ENCODE assay signal across 28 cellular contexts in the genomic region with DNA sequence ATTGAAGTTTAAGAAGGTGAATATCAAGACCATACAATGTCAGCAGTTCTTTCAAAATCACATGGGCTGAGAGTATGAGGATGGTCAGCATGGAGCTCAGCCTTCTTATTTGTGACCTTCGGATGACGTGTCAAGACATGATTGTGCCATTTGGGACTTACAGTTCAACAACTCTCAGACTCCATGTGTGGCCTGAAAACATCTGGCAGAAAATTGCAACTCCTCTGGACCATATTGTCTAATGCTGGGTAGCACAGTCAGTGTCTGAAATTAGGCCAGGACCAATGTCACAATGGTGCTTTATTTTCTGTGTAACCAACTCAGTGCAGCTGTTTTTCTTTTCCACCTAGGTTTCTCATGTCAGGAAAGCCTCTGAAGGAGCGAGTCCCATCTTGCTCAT.
"Had no signal": no experiment of that assay in that cellular context is flagged by ENCODE, and none has a peak within 500 bp of the region (broad histone marks: within the 10 kb centered on the region; RNA-seq: fewer than 3 reads in every experiment).

No MANE protein-coding gene starts in this region.

- DNase-seq: stimulated activated CD4-positive, alpha-beta T cell treated with anti-CD3 and anti-CD28 coated beads, Interleukin-2, amount 100 ng/mL, for 48 hours; stimulated activated CD4-positive, alpha-beta T cell treated with anti-CD3 and anti-CD28 coated beads, Interleukin-4, amount 100 ng/mL, for 1 hour; stimulated activated CD4-positive, alpha-beta T cell treated with anti-CD3 and anti-CD28 coated beads, Interleukin-4, amount 100 ng/mL, for 24 hours; stimulated activated CD4-positive, alpha-beta T cell treated with anti-CD3 and anti-CD28 coated beads, Interleukin-4, amount 100 ng/mL, for 4 hours; stimulated activated CD8-positive, alpha-beta memory T cell treated with anti-CD3 and anti-CD28 coated beads, Interleukin-4, amount 100 ng/mL, for 48 hours; stimulated activated naive B cell treated with anti-CD40 and anti-IgM and Interleukin-4, amounts not matched to agents 10 μg/mL and 1 μg/mL and 100 μg/mL, for 72 hours; stimulated activated naive CD4-positive, alpha-beta T cell; stimulated activated naive CD4-positive, alpha-beta T cell treated with Interleukin-2 at 50 U/mL for 16 hours; stimulated activated naive CD8-positive, alpha-beta T cell treated with anti-CD3 and anti-CD28 coated beads, Interleukin-15, amount 100 ng/mL, for 72 hours; stimulated activated naive CD8-positive, alpha-beta T cell treated with anti-CD3 and anti-CD28 coated beads, Interleukin-15, Interleukin-2, amounts not matched to agents 100 U/mL and 50 U/mL, for 24 hours; stomach; substantia nigra; testis; thyroid gland; tibial artery; transverse colon; upper lobe of left lung; upper lobe of right lung; uterus had no signal

- H3K4me1 ChIP-seq: stomach, suprapubic skin, testis, thyroid gland, tibial artery, tibial nerve, transverse colon, upper lobe of left lung, upper lobe of right lung, uterus, vagina had no signal

- ATAC-seq: stimulated activated effector memory CD8-positive, alpha-beta T cell treated with anti-CD3 and anti-CD28 coated beads, Interleukin-12 subunit alpha, Interleukin-12 subunit beta, amount 100 ng/mL, for 72 hours; stimulated activated memory B cell treated with anti-CD40 and anti-IgM and Interleukin-4, amounts not matched to agents 10 μg/mL and 1 μg/mL and 100 μg/mL, for 72 hours; stimulated activated naive B cell treated with anti-CD40 and anti-IgM and Interleukin-4, amounts not matched to agents 10 μg/mL and 1 μg/mL and 100 μg/mL, for 72 hours; stimulated activated naive CD8-positive, alpha-beta T cell treated with anti-CD3 and anti-CD28 coated beads, Interleukin-15, amount 100 ng/mL, for 72 hours; stimulated activated naive CD8-positive, alpha-beta T cell treated with anti-CD3 and anti-CD28 coated beads, Interleukin-15, Interleukin-2, amounts not matched to agents 100 U/mL and 50 U/mL, for 24 hours; upper lobe of right lung had no signal

- H3K4me3 Mint-ChIP-seq: stimulated activated effector memory CD8-positive, alpha-beta T cell treated with anti-CD3 and anti-CD28 coated beads, Interleukin-12 subunit alpha, Interleukin-12 subunit beta, amount 100 ng/mL, for 72 hours; stimulated activated memory B cell treated with anti-CD40 and anti-IgM and Interleukin-4, amounts not matched to agents 10 μg/mL and 1 μg/mL and 100 μg/mL, for 72 hours; stimulated activated naive B cell treated with anti-CD40 and anti-IgM and Interleukin-4, amounts not matched to agents 10 μg/mL and 1 μg/mL and 100 μg/mL, for 72 hours; stimulated activated naive CD8-positive, alpha-beta T cell treated with anti-CD3 and anti-CD28 coated beads, Interleukin-15, amount 100 ng/mL, for 72 hours; stimulated activated naive CD8-positive, alpha-beta T cell treated with anti-CD3 and anti-CD28 coated beads, Interleukin-15, Interleukin-2, amounts not matched to agents 100 ng/mL and 50 ng/mL, for 24 hours; type B pancreatic cell had no signal

- H3K27ac Mint-ChIP-seq: stimulated activated effector memory CD8-positive, alpha-beta T cell treated with anti-CD3 and anti-CD28 coated beads, Interleukin-12 subunit alpha, Interleukin-12 subunit beta, amount 100 ng/mL, for 72 hours; stimulated activated memory B cell treated with anti-CD40 and anti-IgM and Interleukin-4, amounts not matched to agents 10 μg/mL and 1 μg/mL and 100 μg/mL, for 72 hours; stimulated activated naive B cell treated with anti-CD40 and anti-IgM and Interleukin-4, amounts not matched to agents 10 μg/mL and 1 μg/mL and 100 μg/mL, for 72 hours; stimulated activated naive CD8-positive, alpha-beta T cell treated with anti-CD3 and anti-CD28 coated beads, Interleukin-15, amount 100 ng/mL, for 72 hours; stimulated activated naive CD8-positive, alpha-beta T cell treated with anti-CD3 and anti-CD28 coated beads, Interleukin-15, Interleukin-2, amounts not matched to agents 100 ng/mL and 50 ng/mL, for 24 hours; type B pancreatic cell had no signal

- H3K27me3 ChIP-seq: stomach, suprapubic skin, testis, thyroid gland, tibial artery, tibial nerve, transverse colon, upper lobe of left lung, upper lobe of right lung, uterus, vagina had no signal

- H3K36me3 ChIP-seq: stomach, suprapubic skin, thoracic aorta, thyroid gland, tibial artery, tibial nerve, transverse colon, upper lobe of left lung, upper lobe of right lung, uterus, vagina had no signal

- H3K4me3 ChIP-seq: stomach, suprapubic skin, testis, thoracic aorta, thyroid gland, tibial artery, tibial nerve, transverse colon, upper lobe of left lung, upper lobe of right lung, uterus, vagina had no signal

- H3K9me3 Mint-ChIP-seq: stimulated activated effector memory CD8-positive, alpha-beta T cell treated with anti-CD3 and anti-CD28 coated beads, Interleukin-12 subunit alpha, Interleukin-12 subunit beta, amount 100 ng/mL, for 72 hours; stimulated activated memory B cell treated with anti-CD40 and anti-IgM and Interleukin-4, amounts not matched to agents 10 μg/mL and 1 μg/mL and 100 μg/mL, for 72 hours; stimulated activated naive B cell treated with anti-CD40 and anti-IgM and Interleukin-4, amounts not matched to agents 10 μg/mL and 1 μg/mL and 100 μg/mL, for 72 hours; stimulated activated naive CD8-positive, alpha-beta T cell treated with anti-CD3 and anti-CD28 coated beads, Interleukin-15, amount 100 ng/mL, for 72 hours; stimulated activated naive CD8-positive, alpha-beta T cell treated with anti-CD3 and anti-CD28 coated beads, Interleukin-15, Interleukin-2, amounts not matched to agents 100 ng/mL and 50 ng/mL, for 24 hours; type B pancreatic cell had no signal

- H3K9me3 ChIP-seq: stomach, suprapubic skin, testis, thoracic aorta, thyroid gland, tibial artery, tibial nerve, transverse colon, upper lobe of left lung, upper lobe of right lung, uterus, vagina had no signal

- FAIRE-seq: urothelium cell line had no signal

- H3K27me3 Mint-ChIP-seq: stimulated activated memory B cell treated with anti-CD40 and anti-IgM and Interleukin-4, amounts not matched to agents 10 μg/mL and 1 μg/mL and 100 μg/mL, for 72 hours; stimulated activated naive B cell treated with anti-CD40 and anti-IgM and Interleukin-4, amounts not matched to agents 10 μg/mL and 1 μg/mL and 100 μg/mL, for 72 hours; stimulated activated naive CD8-positive, alpha-beta T cell treated with anti-CD3 and anti-CD28 coated beads, Interleukin-15, amount 100 ng/mL, for 72 hours; stimulated activated naive CD8-positive, alpha-beta T cell treated with anti-CD3 and anti-CD28 coated beads, Interleukin-15, Interleukin-2, amounts not matched to agents 100 ng/mL and 50 ng/mL, for 24 hours; type B pancreatic cell had no signal

- H3K27ac ChIP-seq: stomach, suprapubic skin, testis, thoracic aorta, thyroid gland, tibial artery, tibial nerve, transverse colon, upper lobe of left lung, upper lobe of right lung, uterus, vagina had no signal

- H3K36me3 Mint-ChIP-seq: stimulated activated effector memory CD8-positive, alpha-beta T cell treated with anti-CD3 and anti-CD28 coated beads, Interleukin-12 subunit alpha, Interleukin-12 subunit beta, amount 100 ng/mL, for 72 hours; stimulated activated memory B cell treated with anti-CD40 and anti-IgM and Interleukin-4, amounts not matched to agents 10 μg/mL and 1 μg/mL and 100 μg/mL, for 72 hours; type B pancreatic cell had no signal

- H3K4me1 Mint-ChIP-seq: stimulated activated effector memory CD8-positive, alpha-beta T cell treated with anti-CD3 and anti-CD28 coated beads, Interleukin-12 subunit alpha, Interleukin-12 subunit beta, amount 100 ng/mL, for 72 hours; stimulated activated memory B cell treated with anti-CD40 and anti-IgM and Interleukin-4, amounts not matched to agents 10 μg/mL and 1 μg/mL and 100 μg/mL, for 72 hours; stimulated activated naive CD8-positive, alpha-beta T cell treated with anti-CD3 and anti-CD28 coated beads, Interleukin-15, amount 100 ng/mL, for 72 hours had no signal
